Comparison of ENCODE assay signal across 22 cellular contexts in genomic region chr4:66555301-66555700, GRCh38.
DNase-seq lines count a peak whose midpoint lies in the region; ATAC-seq and TF ChIP-seq lines count a peak whose summit lies in the region.
"Had no signal": no experiment of that assay in that cellular context is flagged by ENCODE, and none has a peak within 500 bp of the region (broad histone marks: within the 10 kb centered on the region; RNA-seq: fewer than 3 reads in every experiment).

No MANE protein-coding gene starts in this region.

- H3K27me3 ChIP-seq in PC-3 (ENCODE audit: low read length): no peaks in the 10 kb centered on the region
- H3K27me3 ChIP-seq in upper lobe of right lung: no peaks in the 10 kb centered on the region
- H3K27me3 ChIP-seq: cardiac muscle cell, Peyer's patch had no signal

- H3K4me2 ChIP-seq in PC-3 (ENCODE audit: low read length): peak overlapping the region; percentile 25

- H3K4me3 ChIP-seq in PC-3 (ENCODE audit: low read length): no peak overlapping the region
- H3K4me3 ChIP-seq in cardiac fibroblast (replicated peaks in 1 of 2; ENCODE audit: low read depth in 2 of 2, low read length in 2 of 2): no peak overlapping the region
- H3K4me3 ChIP-seq in mesodermal cell (ENCODE audit: extremely low read depth, insufficient read depth, low read length, poor library complexity, severe bottlenecking): no peak overlapping the region
- H3K4me3 ChIP-seq in upper lobe of right lung: no peak overlapping the region
- H3K4me3 ChIP-seq: cardiac muscle cell, dorsolateral prefrontal cortex, Peyer's patch, skin epidermis had no signal

- H3F3A ChIP-seq in PC-3 (ENCODE audit: low read length, unreplicated experiment): no peaks in the 10 kb centered on the region

- peaks cover 12% of the 10 kb centered on the region for H3K4me1 ChIP-seq in PC-3 (ENCODE audit: insufficient read depth, low read length)
- H3K4me1 ChIP-seq in mesodermal cell (ENCODE audit: control insufficient read depth, insufficient read depth, low read length, poor library complexity, severe bottlenecking): peaks cover 9% of the 10 kb centered on the region
- H3K4me1 ChIP-seq in upper lobe of right lung: no peaks in the 10 kb centered on the region
- H3K4me1 ChIP-seq: Peyer's patch had no signal

- POLR2A ChIA-PET in PC-3 (lab: Charles Lee; ENCODE audit: unreplicated experiment): no interaction called here

- no peaks in the 10 kb centered on the region for H3K9me2 ChIP-seq in PC-3 (replicated peaks; ENCODE audit: low read length)

- DNase-seq in EH (ENCODE audit: low read depth): peak; percentile 97
- DNase-seq in PC-3: peak; percentile 65
- DNase-seq in cardiac fibroblast (ENCODE audit: low read depth in 2 of 2): peak; percentile 85 to 88
- no peak for DNase-seq in GM20000 (ENCODE audit: low spot score)
- DNase-seq in upper lobe of right lung: no peak
- no peak for DNase-seq in T-helper 2 cell
- no peak for DNase-seq in T1000 (lab: John Stamatoyannopoulos, UW)
- DNase-seq: activated CD4-positive, CD25-positive, alpha-beta regulatory T cell treated with anti-CD3 and anti-CD28 coated beads, Interleukin-2, amount 50 U/mL, for 72 hours; activated T-cell treated with anti-CD3 and anti-CD28 coated beads, Interleukin-2, amount 50 U/mL, for 4 hours; dorsolateral prefrontal cortex; erythroblast; Kasumi-1; NCI-H1092 treated with DMSO at 0.1 percent for 48 hours; NCI-H2081; NCI-H510A; nephron progenitor cell; NK-92 treated with Interleukin-12 subunit alpha and Interleukin-12 subunit beta, amount 100 ng/mL, for 24 hours; Peyer's patch; stimulated activated naive CD4-positive, alpha-beta T cell treated with Interleukin-2 at 50 U/mL for 16 hours had no signal

- H3K9ac ChIP-seq in PC-3 (ENCODE audit: low read length): no peak overlapping the region

- no peak for TF ChIP-seq CTCF in PC-3 (conservative IDR thresholded peaks at IDR 0.05; ENCODE audit: low read depth, low read length)
- TF ChIP-seq CTCF in cardiac fibroblast (IDR thresholded peaks at IDR 0.05; ENCODE audit: low read depth, low read length): no peak
- TF ChIP-seq CTCF in GM20000 (IDR thresholded peaks at IDR 0.05; ENCODE audit: extremely low read depth, missing control alignments): no peak
- no peak for TF ChIP-seq CTCF in upper lobe of right lung (IDR thresholded peaks at IDR 0.05)

- H3K27ac ChIP-seq in PC-3 (ENCODE audit: low read length): peak overlapping the region; percentile 12; the same call in 1 of the 2 replicates
- H3K27ac ChIP-seq in mesodermal cell (ENCODE audit: low read depth, low read length, severe bottlenecking): peak overlapping the region; percentile 19
- no peak overlapping the region for H3K27ac ChIP-seq in upper lobe of right lung
- H3K27ac ChIP-seq: cardiac muscle cell, dorsolateral prefrontal cortex, Peyer's patch, skin epidermis had no signal

- ATAC-seq in PC-3 (peak; percentile 65), upper lobe of right lung (no peak)
- ATAC-seq: activated T-cell treated with anti-CD3 and anti-CD28 coated beads, Interleukin-2, amount 50 U/mL, for 4 hours had no signal

- no TSS peak for BruUV-seq in PC-3 (replicated peaks; lab: Mats Ljungman, UMichigan)

- CTCF ChIA-PET in PC-3 (lab: Charles Lee): interaction anchor here (0.6 kb wide), 1 partner anchor 200 kb away, joined by 3 read pairs; no protein-coding TSS in a partner anchor

- no peak overlapping the region for H2AFZ ChIP-seq in PC-3 (ENCODE audit: low read length)

- H3K36me3 ChIP-seq in PC-3 (ENCODE audit: low read depth, low read length) (no peaks in the 10 kb centered on the region), mesodermal cell (ENCODE audit: control insufficient read depth, insufficient read depth, low read length) (no peaks in the 10 kb centered on the region), upper lobe of right lung (no peaks in the 10 kb centered on the region)
- H3K36me3 ChIP-seq: cardiac muscle cell, Peyer's patch had no signal

- no peaks in the 10 kb centered on the region for H3K9me3 ChIP-seq in PC-3 (ENCODE audit: low read length)
- H3K9me3 ChIP-seq in mesodermal cell (ENCODE audit: control insufficient read depth, low read length): no peaks in the 10 kb centered on the region
- H3K9me3 ChIP-seq in upper lobe of right lung: no peaks in the 10 kb centered on the region
- H3K9me3 ChIP-seq: Peyer's patch had no signal

- WGBS in mesodermal cell (ENCODE audit: insufficient coverage in 2 of 2), 2 experiments: no CpG with 5 or more reads among the region's 2 CpGs

- intact Hi-C loops in PC-3 (cut with micrococcal nuclease): no loop called here
- intact Hi-C loops in upper lobe of right lung (cut with DNase I): no loop called here

- H3K79me2 ChIP-seq in PC-3 (ENCODE audit: low read length): no peaks in the 10 kb centered on the region

- H4K20me1 ChIP-seq in PC-3 (ENCODE audit: low read length): no peaks in the 10 kb centered on the region

Comparison
In these comparisons a context has a peak if more than half of its experiments do, and no peak if none do; other contexts are left out.
1. DNase-seq: peak in EH (single experiment), PC-3 (single experiment) and cardiac fibroblast (2 of 2); none in GM20000 (single experiment), upper lobe of right lung (single experiment), T-helper 2 cell (0 of 5) and T1000 (single experiment).